ENCODE assay signal across 7 cellular contexts in the genomic region with DNA sequence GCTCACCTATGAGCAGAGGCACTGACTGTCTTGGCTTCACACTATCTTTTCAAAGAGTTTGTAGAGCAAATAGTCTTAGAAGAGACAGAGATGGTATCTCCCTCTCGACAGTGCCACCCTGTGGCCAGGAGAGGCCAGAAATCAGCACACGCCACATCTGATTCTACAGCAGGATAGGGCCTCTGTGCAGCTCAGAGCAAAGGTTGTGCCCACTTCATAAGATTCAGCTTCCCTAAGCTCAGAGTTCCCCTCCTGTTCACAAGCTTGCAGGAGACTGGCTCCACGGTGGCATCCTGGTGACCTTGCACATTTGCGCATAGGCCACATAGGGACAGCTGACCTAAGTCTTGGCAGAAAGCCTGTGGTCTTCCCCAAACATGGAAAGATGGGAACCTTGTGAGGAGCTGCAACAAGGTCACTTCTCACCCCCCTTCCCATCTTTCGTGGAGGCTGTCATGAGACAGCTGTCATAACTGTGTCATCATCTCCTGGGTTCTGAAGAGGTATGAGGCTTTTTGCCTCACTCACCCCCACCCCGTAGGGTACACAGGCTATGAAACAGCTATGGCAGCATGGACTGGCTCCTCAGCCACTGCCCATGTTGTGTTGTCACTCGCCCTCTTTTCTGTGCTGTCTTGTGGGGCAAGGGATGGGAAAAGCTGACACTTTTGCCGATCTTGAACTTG. TPM values are rescaled to one million over a fixed set of nuclear protein-coding genes. Genes with fewer than 3 reads are reported as not detected.
A peak's percentile ranks its signal among the peaks of the same experiment; 100 is the strongest.
DNase-seq lines count a peak whose midpoint lies in the region; ATAC-seq, FAIRE-seq and TF ChIP-seq lines count a peak whose summit lies in the region.

No MANE protein-coding gene starts in this region.

- no peaks in the 10 kb centered on the region for H3K79me1 ChIP-seq in IMR-90 (ENCODE audit: low read depth in 1 of 2, low read length in 2 of 2)

- H3K9ac ChIP-seq in IMR-90 (ENCODE audit: low read depth, low read length): no peak overlapping the region

- H3K36me3 Mint-ChIP-seq in T-cell: no peaks in the 10 kb centered on the region

- H3K4me3 Mint-ChIP-seq in T-cell: no peak overlapping the region

- H3K9me3 ChIP-seq in IMR-90 (ENCODE audit: control insufficient read depth, insufficient read depth, low read length) (no peaks in the 10 kb centered on the region), adrenal gland (replicated peaks in 1 of 3) (no peaks in the 10 kb centered on the region), right cardiac atrium (ENCODE audit: control insufficient read depth, low read length) (no peaks in the 10 kb centered on the region), small intestine (ENCODE audit: control insufficient read depth, low read depth) (no peaks in the 10 kb centered on the region)

- intact Hi-C loops in IMR-90 (cut with micrococcal nuclease) (loop anchor here (1.0 to 2.0 kb wide), 3 partner anchors 116 to 277 kb away; no protein-coding TSS in a partner anchor), adrenal gland (cut with DNase I) (loop anchor here (5.0 to 10.0 kb wide), 4 partner anchors 114 to 277 kb away; no protein-coding TSS in a partner anchor), right cardiac atrium (cut with DNase I) (loop anchor here (5.0 to 10.0 kb wide), 4 partner anchors 114 to 227 kb away; no protein-coding TSS in a partner anchor)

- H2BK15ac ChIP-seq in IMR-90 (ENCODE audit: low read depth, low read length): no peak overlapping the region

- peak overlapping the region; percentile 65 for H2AFZ ChIP-seq in IMR-90 (replicated peaks; ENCODE audit: low read length, poor library complexity)

- ATAC-seq in IMR-90 (ENCODE audit: low read depth): peak; percentile 93
- ATAC-seq in T-cell (replicated peaks in 1 of 4): peak; percentile 77 to 93 (median 88)
- peak; percentile 72 to 83 for ATAC-seq in right cardiac atrium
- ATAC-seq in GM21786 (IDR thresholded peaks at IDR 0.05; ENCODE audit: unreplicated experiment): no peak

- H3K4me1 ChIP-seq in IMR-90 (ENCODE audit: control insufficient read depth, insufficient read depth, low read length) (no peaks in the 10 kb centered on the region), adrenal gland (replicated peaks in 1 of 2) (no peaks in the 10 kb centered on the region), right cardiac atrium (ENCODE audit: control insufficient read depth, insufficient read depth, low read length) (peaks cover 8% of the 10 kb centered on the region), small intestine (ENCODE audit: control insufficient read depth in 2 of 2, insufficient read depth in 1 of 2, low read depth in 1 of 2, low read length in 1 of 2) (peaks cover 0 to 3% of the 10 kb centered on the region in 2 donors)

- no peak overlapping the region for H4K5ac ChIP-seq in IMR-90 (ENCODE audit: low read depth, low read length)

- no peaks in the 10 kb centered on the region for H3K9me3 Mint-ChIP-seq in T-cell

- in situ Hi-C loops in IMR-90 (cut with MboI; ENCODE audit: low sequenced_read_pairs): no loop called here

- H2BK120ac ChIP-seq in IMR-90 (ENCODE audit: low read depth, low read length): no peak overlapping the region

- no peaks in the 10 kb centered on the region for H4K20me1 ChIP-seq in IMR-90 (ENCODE audit: insufficient read depth, low read length)

- no TSS peak for BruUV-seq in IMR-90 (replicated peaks; lab: Mats Ljungman, UMichigan)

- FAIRE-seq in small intestine (lab: Jason Lieb, UNC): no peak

- TF ChIP-seq CTCF in GM12864 (IDR thresholded peaks at IDR 0.05; ENCODE audit: low read depth, low read length, missing control alignments): peak; percentile 90
- peak; percentile 61 for TF ChIP-seq CTCF in IMR-90 (conservative IDR thresholded peaks at IDR 0.05; ENCODE audit: low read depth, low read length)
- TF ChIP-seq CTCF in adrenal gland (IDR thresholded peaks at IDR 0.05): peak; percentile 45 to 76 (median 68)

- CTCF ChIA-PET in IMR-90 (lab: Yijun Ruan, JAX) (interaction anchor here (0.6 to 1.5 kb wide), 2 partner anchors 116 to 239 kb away, joined by 3 to 4 read pairs; no protein-coding TSS in a partner anchor), T-cell (lab: Charles Lee) (interaction anchor here (0.5 to 5.1 kb wide), 26 partner anchors 26 to 412 kb away, joined by 3 to 73 read pairs (median 6); a partner anchor contains a TSS)

- H3K4me1 Mint-ChIP-seq in T-cell: peaks cover 9 to 12% (median 10%) of the 10 kb centered on the region in 3 donors

- no peaks in the 10 kb centered on the region for H3K9me1 ChIP-seq in IMR-90 (ENCODE audit: insufficient read depth, low read length)

- H2BK5ac ChIP-seq in IMR-90 (ENCODE audit: low read depth, low read length, poor library complexity, severe bottlenecking): no peak overlapping the region

- peak; percentile 34 for DNase-seq in GM12864 (ENCODE audit: low read depth)
- peak; percentile 41 for DNase-seq in IMR-90
- peak; percentile 45 to 77 (median 68) for DNase-seq in T-cell
- peak; percentile 41 to 82 (median 68) for DNase-seq in adrenal gland
- DNase-seq in right cardiac atrium: peak; percentile 64 to 92 (median 85)
- peak; percentile 86 for DNase-seq in small intestine

- no peak overlapping the region for H3K23ac ChIP-seq in IMR-90 (ENCODE audit: low read depth, low read length)

- no peak overlapping the region for H3K27ac Mint-ChIP-seq in T-cell

- no peak overlapping the region for H3K4me3 ChIP-seq in GM12864 (ENCODE audit: low read depth, low read length)
- no peak overlapping the region for H3K4me3 ChIP-seq in IMR-90 (ENCODE audit: insufficient read depth, low read depth, low read length)
- no peak overlapping the region for H3K4me3 ChIP-seq in adrenal gland
- no peak overlapping the region for H3K4me3 ChIP-seq in right cardiac atrium (ENCODE audit: low read length)
- H3K4me3 ChIP-seq in small intestine (ENCODE audit: low read depth in 1 of 2, low read length in 2 of 2): no peak overlapping the region

- H2AK9ac ChIP-seq in IMR-90 (replicated peaks; ENCODE audit: low read depth, low read length, poor library complexity): no peak overlapping the region

- POLR2A ChIA-PET in IMR-90 (lab: Charles Lee; ENCODE audit: unreplicated experiment): no interaction called here
- POLR2A ChIA-PET in T-cell (lab: Charles Lee): interaction anchor here in 1 of 2 donors (0.5 kb wide), 1 partner anchor 169 kb away, joined by 4 read pairs; no protein-coding TSS in a partner anchor

- H3K4me2 ChIP-seq in IMR-90 (ENCODE audit: low read depth, low read length): no peak overlapping the region

- no peaks in the 10 kb centered on the region for H3K36me3 ChIP-seq in IMR-90 (ENCODE audit: control insufficient read depth, insufficient read depth, low read length)
- H3K36me3 ChIP-seq in adrenal gland (replicated peaks in 1 of 2): no peaks in the 10 kb centered on the region
- no peaks in the 10 kb centered on the region for H3K36me3 ChIP-seq in small intestine (ENCODE audit: control insufficient read depth in 2 of 2, insufficient read depth in 2 of 2, low read length in 2 of 2)

- no peak overlapping the region for H3K18ac ChIP-seq in IMR-90 (ENCODE audit: low read depth, low read length)

- no peak overlapping the region for H2BK20ac ChIP-seq in IMR-90 (ENCODE audit: low read depth, low read length)

- no peak for TF ChIP-seq POLR2A in IMR-90 (IDR thresholded peaks at IDR 0.05; ENCODE audit: low read depth, low read length)
- TF ChIP-seq POLR2A in adrenal gland (IDR thresholded peaks at IDR 0.05): no peak

- H3K14ac ChIP-seq in IMR-90 (replicated peaks; ENCODE audit: low read depth, low read length): no peak overlapping the region

- no CpG with 5 or more reads among the region's 8 CpGs for WGBS in IMR-90 (ENCODE audit: extremely low coverage in 2 of 2, insufficient read length in 1 of 2), 2 experiments
- 43 to 58% (median 49%) methylated on average over 5 to 8 of the region's 8 CpGs for WGBS in adrenal gland, 4 donors
- WGBS in right cardiac atrium: 44% methylated on average over 8 of the region's 8 CpGs
- WGBS in small intestine, 3 donors: 45 to 53% (median 50%) methylated on average over 8 of the region's 8 CpGs

- peak; percentile 52 for TF ChIP-seq RAD21 in IMR-90 (IDR thresholded peaks at IDR 0.05; ENCODE audit: low read length)

- H4K8ac ChIP-seq in IMR-90 (ENCODE audit: low read depth in 2 of 2, low read length in 2 of 2): no peak overlapping the region

- H3K27me3 Mint-ChIP-seq in T-cell: no peaks in the 10 kb centered on the region

- no peak overlapping the region for H2AK5ac ChIP-seq in IMR-90 (ENCODE audit: low read depth, low read length)

- H3K27me3 ChIP-seq in IMR-90 (ENCODE audit: control insufficient read depth, insufficient read depth, low read length): peaks cover 4% of the 10 kb centered on the region; the same call in 1 of the 2 replicates
- H3K27me3 ChIP-seq in adrenal gland: no peaks in the 10 kb centered on the region
- no peaks in the 10 kb centered on the region for H3K27me3 ChIP-seq in right cardiac atrium (ENCODE audit: control insufficient read depth, insufficient read depth)
- no peaks in the 10 kb centered on the region for H3K27me3 ChIP-seq in small intestine (ENCODE audit: control insufficient read depth in 2 of 2, insufficient read depth in 2 of 2, low read length in 2 of 2)

- no peak overlapping the region for H3K4ac ChIP-seq in IMR-90 (ENCODE audit: low read depth, low read length)

- dilution Hi-C loops in IMR-90 (cut with HindIII; ENCODE audit: low sequenced_read_pairs, unreplicated experiment): no loop called here

- H4K91ac ChIP-seq in IMR-90 (ENCODE audit: insufficient read depth, low read depth, low read length): no peak overlapping the region

- H3K56ac ChIP-seq in IMR-90 (ENCODE audit: extremely low read depth, insufficient read depth, low read length): no peak overlapping the region

- H3K27ac ChIP-seq in IMR-90 (ENCODE audit: insufficient read depth, low read length) (no peak overlapping the region), adrenal gland (no peak overlapping the region), right cardiac atrium (ENCODE audit: low read length) (no peak overlapping the region), small intestine (ENCODE audit: low read depth in 1 of 2, low read length in 1 of 2) (no peak overlapping the region)

TF ChIP-seq in IMR-90, 13 proteins besides CTCF, POLR2A, EP300 and RAD21:
- TF ChIP-seq SMC3 (IDR thresholded peaks at IDR 0.05; ENCODE audit: low read depth, low read length) (peak; percentile 54), MAZ (IDR thresholded peaks at IDR 0.05; ENCODE audit: borderline replicate concordance, low read depth, low read length) (no peak)

RNA-seq across cellular contexts. Expression of a gene that starts 3.0 kb away (rescaled TPM):
- not detected in 2 replicates for total RNA-seq in IMR-90 (2012; rRNA removed)
- polyA plus RNA-seq in IMR-90 (2012; rRNA removed): not detected in 2 replicates
- polyA plus RNA-seq in IMR-90 (2012; cell fraction: cytosol; rRNA removed): not detected in 2 replicates
- polyA plus RNA-seq in IMR-90 (2012; cell fraction: nucleus; rRNA removed; ENCODE audit: low replicate concordance): not detected in 2 replicates
- not detected for total RNA-seq in T-cell
- 1 to 10 TPM in 1 of 8 donors, not detected in 7; 3.1 TPM for total RNA-seq in adrenal gland
- under 1 TPM in 1 of 3 donors, not detected in 2; 0.32 TPM for polyA plus RNA-seq in adrenal gland
- total RNA-seq in right cardiac atrium: 1 to 10 TPM in 2 of 4 donors, under 1 TPM in 2; 0.58 to 2.1 (median 0.94) TPM
- polyA plus RNA-seq in right cardiac atrium: 0.88 TPM
- 100 to 1,000 TPM in 1 of 3 donors, 10 to 100 TPM in 2; 33.8 to 318 (median 90.2) TPM for polyA plus RNA-seq in small intestine

Comparison
In these comparisons a context has a peak if more than half of its experiments do, and no peak if none do; other contexts are left out.
1. DNase-seq: peak in every context shown above with its lines; median percentile 86 in small intestine; 85 in right cardiac atrium; 68 in adrenal gland; 68 in T-cell; 41 in IMR-90; 34 in GM12864.